7 cellular contexts compared by ENCODE assay signal in genomic region chr5:149636861-149637246, GRCh38. TPM values are rescaled to one million over a fixed set of nuclear protein-coding genes. Genes with fewer than 3 reads are reported as not detected.
A peak's percentile ranks its signal among the peaks of the same experiment; 100 is the strongest.
DNase-seq lines count a peak whose midpoint lies in the region; ATAC-seq and TF ChIP-seq lines count a peak whose summit lies in the region.

No MANE protein-coding gene starts in this region.

- H3K4me1 Mint-ChIP-seq in activated B cell treated with CpG ODN at 0.5 μM for 24 hours: peaks cover 5% of the 10 kb centered on the region
- H3K4me1 Mint-ChIP-seq in naive thymus-derived CD4-positive, alpha-beta T cell: peaks cover 0 to 8% (median 0%) of the 10 kb centered on the region in 7 donors

- TF ChIP-seq CTCF in activated B cell treated with CpG ODN at 0.5 μM for 24 hours (IDR thresholded peaks at IDR 0.05) (peak; percentile 94), fibroblast of lung (conservative IDR thresholded peaks at IDR 0.05 in 1 of 2, IDR thresholded peaks at IDR 0.05 in 1 of 2; ENCODE audit: low read depth in 1 of 2, low read length in 2 of 2) (peak; percentile 82)

- CTCF ChIA-PET in activated B cell treated with CpG ODN at 0.5 μM for 24 hours (lab: Charles Lee): interaction anchor here (0.9 to 10.1 kb wide), 14 partner anchors 28 to 581 kb away, joined by 3 to 162 read pairs (median 4); partner anchors contain the start of gene PPARGC1B
- CTCF ChIA-PET in naive thymus-derived CD4-positive, alpha-beta T cell (lab: Charles Lee): interaction anchor here (0.6 to 5.7 kb wide), 11 partner anchors 12 to 1353 kb away, joined by 3 to 93 read pairs (median 5); no protein-coding TSS in a partner anchor

- H3K4me1 ChIP-seq in fibroblast of lung (ENCODE audit: control insufficient read depth, extremely low read depth, insufficient read depth, low read length): peaks cover 11% of the 10 kb centered on the region
- H3K4me1 ChIP-seq in naive thymus-derived CD4-positive, alpha-beta T cell (ENCODE audit: control insufficient read depth in 2 of 2, insufficient read depth in 2 of 2, low read length in 2 of 2): no peaks in the 10 kb centered on the region

- no peaks in the 10 kb centered on the region for H3K9me3 Mint-ChIP-seq in activated B cell treated with CpG ODN at 0.5 μM for 24 hours
- H3K9me3 Mint-ChIP-seq in naive thymus-derived CD4-positive, alpha-beta T cell: peaks cover 0 to 2% (median 0%) of the 10 kb centered on the region in 11 donors

- H3K27me3 ChIP-seq in fibroblast of lung (ENCODE audit: control insufficient read depth, insufficient read depth, low read length): no peaks in the 10 kb centered on the region
- no peaks in the 10 kb centered on the region for H3K27me3 ChIP-seq in naive thymus-derived CD4-positive, alpha-beta T cell (ENCODE audit: control insufficient read depth in 2 of 2, insufficient read depth in 2 of 2, low read length in 2 of 2)

- H3K36me3 ChIP-seq in fibroblast of lung (ENCODE audit: control insufficient read depth, insufficient read depth, low read length): no peaks in the 10 kb centered on the region
- H3K36me3 ChIP-seq in naive thymus-derived CD4-positive, alpha-beta T cell (ENCODE audit: control insufficient read depth in 2 of 3, insufficient read depth in 3 of 3, low read length in 3 of 3): no peaks in the 10 kb centered on the region

- DNase-seq in EH (ENCODE audit: low read depth) (peak; percentile 75), HCEC 1CT (peak; percentile 58), NCI-H2227 treated with DMSO at 0.1 percent for 48 hours (lab: John Stamatoyannopoulos, UW) (peak; percentile 44), activated B cell treated with CpG ODN at 0.5 μM for 24 hours (peak; percentile 55), fibroblast of lung (ENCODE audit: low read depth in 2 of 2) (peak; percentile 52 to 78)
- peak in 7 of 9 donors; percentile 24 to 68 (median 43) for DNase-seq in naive thymus-derived CD4-positive, alpha-beta T cell

- no peaks in the 10 kb centered on the region for H3K79me2 ChIP-seq in fibroblast of lung (ENCODE audit: control insufficient read depth, insufficient read depth, low read length)

- no peak overlapping the region for H3K27ac Mint-ChIP-seq in activated B cell treated with CpG ODN at 0.5 μM for 24 hours
- H3K27ac Mint-ChIP-seq in naive thymus-derived CD4-positive, alpha-beta T cell: no peak overlapping the region

- H3K4me3 Mint-ChIP-seq in activated B cell treated with CpG ODN at 0.5 μM for 24 hours: no peak overlapping the region
- no peak overlapping the region for H3K4me3 Mint-ChIP-seq in naive thymus-derived CD4-positive, alpha-beta T cell

- H3K4me3 ChIP-seq in fibroblast of lung (replicated peaks in 1 of 4; ENCODE audit: control extremely low read depth in 1 of 4, insufficient read depth in 1 of 4, low read depth in 3 of 4, low read length in 4 of 4): no peak overlapping the region
- H3K4me3 ChIP-seq in naive thymus-derived CD4-positive, alpha-beta T cell (ENCODE audit: low read length): no peak overlapping the region

- ATAC-seq in activated B cell treated with CpG ODN at 0.5 μM for 24 hours (ENCODE audit: low read depth) (peak; percentile 70), HG02642 (IDR thresholded peaks at IDR 0.05; ENCODE audit: poor library complexity, unreplicated experiment) (no peak)
- peak; percentile 77 for ATAC-seq in naive thymus-derived CD4-positive, alpha-beta T cell

- no peak overlapping the region for H2AFZ ChIP-seq in fibroblast of lung (ENCODE audit: low read length)

- no peaks in the 10 kb centered on the region for H3K9me3 ChIP-seq in fibroblast of lung (ENCODE audit: control insufficient read depth, insufficient read depth, low read depth, low read length)
- H3K9me3 ChIP-seq in naive thymus-derived CD4-positive, alpha-beta T cell (ENCODE audit: control insufficient read depth in 2 of 3, low read length in 3 of 3): no peaks in the 10 kb centered on the region

- H3K4me2 ChIP-seq in fibroblast of lung (ENCODE audit: extremely low read depth, insufficient read depth, low read length): no peak overlapping the region

- intact Hi-C loops in activated B cell treated with CpG ODN at 0.5 μM for 24 hours (cut with micrococcal nuclease): loop anchor here (1.0 kb wide), 5 partner anchors 30 to 581 kb away; no protein-coding TSS in a partner anchor
- intact Hi-C loops in naive thymus-derived CD4-positive, alpha-beta T cell (cut with micrococcal nuclease): loop anchor here (1.0 to 2.0 kb wide), 6 partner anchors 94 to 582 kb away; partner anchors contain the start of gene PPARGC1B (in 1 of the 2)

- no peak overlapping the region for H3K9ac ChIP-seq in fibroblast of lung (ENCODE audit: insufficient read depth, low read length)

- POLR2A ChIA-PET in activated B cell treated with CpG ODN at 0.5 μM for 24 hours (lab: Charles Lee): interaction anchor here (0.9 to 1.5 kb wide), 2 partner anchors 193 to 195 kb away, joined by 3 to 4 read pairs; no protein-coding TSS in a partner anchor
- POLR2A ChIA-PET in naive thymus-derived CD4-positive, alpha-beta T cell (lab: Charles Lee): no interaction called here

- H3K27ac ChIP-seq in fibroblast of lung (ENCODE audit: insufficient read depth, low read length): no peak overlapping the region
- no peak overlapping the region for H3K27ac ChIP-seq in naive thymus-derived CD4-positive, alpha-beta T cell (ENCODE audit: low read depth, low read length)

- no peaks in the 10 kb centered on the region for H3K36me3 Mint-ChIP-seq in activated B cell treated with CpG ODN at 0.5 μM for 24 hours (ENCODE audit: low read depth)
- H3K36me3 Mint-ChIP-seq in naive thymus-derived CD4-positive, alpha-beta T cell: no peaks in the 10 kb centered on the region

- H4K20me1 ChIP-seq in fibroblast of lung (ENCODE audit: control insufficient read depth, extremely low read depth, insufficient read depth, low read length): no peaks in the 10 kb centered on the region

- H3K27me3 Mint-ChIP-seq in activated B cell treated with CpG ODN at 0.5 μM for 24 hours: no peaks in the 10 kb centered on the region
- H3K27me3 Mint-ChIP-seq in naive thymus-derived CD4-positive, alpha-beta T cell: peaks cover 0 to 3% (median 0%) of the 10 kb centered on the region in 5 donors

RNA-seq across cellular contexts. Expression of gene ARHGEF37, which starts 55.6 kb away (rescaled TPM):
- total RNA-seq in activated B cell treated with CpG ODN at 0.5 μM for 24 hours: 0.88 and 1.1 TPM in 2 replicates
- 3.1 and 5.3 TPM in 2 replicates for total RNA-seq in fibroblast of lung
- 0.31 and 0.38 TPM in 2 replicates for polyA plus RNA-seq in fibroblast of lung
- 0.64 and 0.86 TPM in 2 replicates for polyA plus RNA-seq in fibroblast of lung (2012)
- 0.93 and 10.3 TPM in 2 replicates for polyA minus RNA-seq in fibroblast of lung (ENCODE audit: low replicate concordance)
- 1 to 10 TPM in 1 of 5 experiments, under 1 TPM in 3, not detected in 1; 0.43 to 1.8 (median 0.80) TPM for total RNA-seq in naive thymus-derived CD4-positive, alpha-beta T cell
- under 1 TPM; 0.46 to 0.47 TPM for polyA plus RNA-seq in naive thymus-derived CD4-positive, alpha-beta T cell
